ENCODE assay signal across 18 cellular contexts in genomic region chr15:90790057-90790456, GRCh38.
DNase-seq lines count a peak whose midpoint lies in the region; ATAC-seq and TF ChIP-seq lines count a peak whose summit lies in the region.
"Had no signal": no experiment of that assay in that cellular context is flagged by ENCODE, and none has a peak within 500 bp of the region (broad histone marks: within the 10 kb centered on the region; RNA-seq: fewer than 3 reads in every experiment).

No MANE protein-coding gene starts in this region.

- H3K4me3 ChIP-seq in mucosa of descending colon (no peak overlapping the region), thyroid gland (replicated peaks in 1 of 3) (no peak overlapping the region)
- H3K4me3 ChIP-seq: A549, SK-N-MC had no signal

- 24 to 32% methylated on average over 3 of the region's 3 CpGs for WGBS in thyroid gland, 2 donors

- H3K4me1 Mint-ChIP-seq in activated T-cell treated with anti-CD3 and anti-CD28 coated beads, Interleukin-2, amount 50 U/mL, for 24 hours (ENCODE audit: low read depth): no peaks in the 10 kb centered on the region
- no peaks in the 10 kb centered on the region for H3K4me1 Mint-ChIP-seq in activated T-cell treated with anti-CD3 and anti-CD28 coated beads, Interleukin-2, amount 50 U/mL, for 72 hours (ENCODE audit: low read depth)
- H3K4me1 Mint-ChIP-seq in activated T-helper 1 cell treated with anti-CD3 and anti-CD28 coated beads, Interleukin-12 subunit alpha, Interleukin-12 subunit beta, Interleukin-2, Interleukin-4 antibody, amounts not matched to agents 30 ng/mL and 10 ng/mL and 1 ng/mL, durations not matched to agents 14 hours and 24 hours and 36 hours (ENCODE audit: low read depth): peaks cover 26% of the 10 kb centered on the region
- peaks cover 14% of the 10 kb centered on the region for H3K4me1 Mint-ChIP-seq in mesothelial cell of epicardium

- peak overlapping the region; percentile 26 for H3K27ac Mint-ChIP-seq in activated T-cell treated with anti-CD3 and anti-CD28 coated beads, Interleukin-2, amount 50 U/mL, for 24 hours
- H3K27ac Mint-ChIP-seq in activated T-cell treated with anti-CD3 and anti-CD28 coated beads, Interleukin-2, amount 50 U/mL, for 72 hours: no peak overlapping the region
- H3K27ac Mint-ChIP-seq in activated T-helper 1 cell treated with anti-CD3 and anti-CD28 coated beads, Interleukin-12 subunit alpha, Interleukin-12 subunit beta, Interleukin-2, Interleukin-4 antibody, amounts not matched to agents 30 ng/mL and 10 ng/mL and 1 ng/mL, durations not matched to agents 14 hours and 24 hours and 36 hours: no peak overlapping the region
- no peak overlapping the region for H3K27ac Mint-ChIP-seq in mesothelial cell of epicardium

- H3K36me3 Mint-ChIP-seq in activated T-cell treated with anti-CD3 and anti-CD28 coated beads, Interleukin-2, amount 50 U/mL, for 24 hours (ENCODE audit: low read depth): peaks cover 86% of the 10 kb centered on the region
- peaks cover 14 to 45% of the 10 kb centered on the region in 2 donors for H3K36me3 Mint-ChIP-seq in activated T-cell treated with anti-CD3 and anti-CD28 coated beads, Interleukin-2, amount 50 U/mL, for 72 hours (ENCODE audit: insufficient read depth in 2 of 2)
- H3K36me3 Mint-ChIP-seq in activated T-helper 1 cell treated with anti-CD3 and anti-CD28 coated beads, Interleukin-12 subunit alpha, Interleukin-12 subunit beta, Interleukin-2, Interleukin-4 antibody, amounts not matched to agents 30 ng/mL and 10 ng/mL and 1 ng/mL, durations not matched to agents 14 hours and 24 hours and 36 hours (ENCODE audit: low read depth): peaks cover 42% of the 10 kb centered on the region
- H3K36me3 Mint-ChIP-seq in mesothelial cell of epicardium: peaks cover 10% of the 10 kb centered on the region

- H3K27me3 Mint-ChIP-seq in activated T-cell treated with anti-CD3 and anti-CD28 coated beads, Interleukin-2, amount 50 U/mL, for 24 hours: no peaks in the 10 kb centered on the region
- no peaks in the 10 kb centered on the region for H3K27me3 Mint-ChIP-seq in activated T-cell treated with anti-CD3 and anti-CD28 coated beads, Interleukin-2, amount 50 U/mL, for 72 hours (ENCODE audit: low read depth)
- H3K27me3 Mint-ChIP-seq in activated T-helper 1 cell treated with anti-CD3 and anti-CD28 coated beads, Interleukin-12 subunit alpha, Interleukin-12 subunit beta, Interleukin-2, Interleukin-4 antibody, amounts not matched to agents 30 ng/mL and 10 ng/mL and 1 ng/mL, durations not matched to agents 14 hours and 24 hours and 36 hours (ENCODE audit: insufficient read depth): no peaks in the 10 kb centered on the region
- no peaks in the 10 kb centered on the region for H3K27me3 Mint-ChIP-seq in mesothelial cell of epicardium (ENCODE audit: low read depth)
- H3K27me3 Mint-ChIP-seq: CD8-positive, alpha-beta memory T cell had no signal

- ATAC-seq in activated T-cell treated with anti-CD3 and anti-CD28 coated beads, Interleukin-2, amount 50 U/mL, for 72 hours (replicated peaks in 1 of 2): no peak
- peak; percentile 18 for ATAC-seq in mucosa of descending colon
- no peak for ATAC-seq in GM18519 (IDR thresholded peaks at IDR 0.05; ENCODE audit: low FRiP score, unreplicated experiment)
- ATAC-seq: A549 had no signal

- intact Hi-C loops in mucosa of descending colon (cut with DNase I, micrococcal nuclease): no loop called here
- intact Hi-C loops in thyroid gland (cut with DNase I): no loop called here
- intact Hi-C loops in activated T-helper 1 cell treated with anti-CD3 and anti-CD28 coated beads, Interleukin-12 subunit alpha, Interleukin-12 subunit beta, Interleukin-2, Interleukin-4 antibody, amounts not matched to agents 30 ng/mL and 10 ng/mL and 1 ng/mL, durations not matched to agents 14 hours and 24 hours and 36 hours (cut with micrococcal nuclease): loop anchor here (5.0 kb wide), 1 partner anchor 33 kb away; no protein-coding TSS in a partner anchor

- H3K36me3 ChIP-seq in mucosa of descending colon (ENCODE audit: low read depth) (no peaks in the 10 kb centered on the region), thyroid gland (no peaks in the 10 kb centered on the region)

- no peaks in the 10 kb centered on the region for H3K4me1 ChIP-seq in mucosa of descending colon (ENCODE audit: low read depth)
- H3K4me1 ChIP-seq in thyroid gland: peaks cover 8 to 18% of the 10 kb centered on the region in 2 donors
- H3K4me1 ChIP-seq: A549 had no signal

- H3K9me3 ChIP-seq in mucosa of descending colon (no peaks in the 10 kb centered on the region), thyroid gland (no peaks in the 10 kb centered on the region)
- H3K9me3 ChIP-seq: A549 had no signal

- no peaks in the 10 kb centered on the region for H3K27me3 ChIP-seq in thyroid gland

- no peaks in the 10 kb centered on the region for H3K9me3 Mint-ChIP-seq in activated T-cell treated with anti-CD3 and anti-CD28 coated beads, Interleukin-2, amount 50 U/mL, for 24 hours
- no peaks in the 10 kb centered on the region for H3K9me3 Mint-ChIP-seq in activated T-cell treated with anti-CD3 and anti-CD28 coated beads, Interleukin-2, amount 50 U/mL, for 72 hours
- no peaks in the 10 kb centered on the region for H3K9me3 Mint-ChIP-seq in activated T-helper 1 cell treated with anti-CD3 and anti-CD28 coated beads, Interleukin-12 subunit alpha, Interleukin-12 subunit beta, Interleukin-2, Interleukin-4 antibody, amounts not matched to agents 30 ng/mL and 10 ng/mL and 1 ng/mL, durations not matched to agents 14 hours and 24 hours and 36 hours
- H3K9me3 Mint-ChIP-seq in mesothelial cell of epicardium: no peaks in the 10 kb centered on the region
- H3K9me3 Mint-ChIP-seq: CD8-positive, alpha-beta memory T cell had no signal

- peak in 1 of 2 donors; percentile 43 for TF ChIP-seq POLR2A in thyroid gland (IDR thresholded peaks at IDR 0.05)

- DNase-seq in activated T-cell treated with anti-CD3 and anti-CD28 coated beads, Interleukin-2, amount 50 U/mL, for 24 hours: no peak
- no peak for DNase-seq in activated T-cell treated with anti-CD3 and anti-CD28 coated beads, Interleukin-2, amount 50 U/mL, for 72 hours
- no peak for DNase-seq in mucosa of descending colon
- DNase-seq in thyroid gland: peak; percentile 88 to 93
- no peak for DNase-seq in activated T-helper 1 cell treated with anti-CD3 and anti-CD28 coated beads, Interleukin-12 subunit alpha, Interleukin-12 subunit beta, Interleukin-2, Interleukin-4 antibody, amounts not matched to agents 30 ng/mL and 10 ng/mL and 1 ng/mL, durations not matched to agents 14 hours and 24 hours and 36 hours (ENCODE audit: low spot score)
- DNase-seq in mesothelial cell of epicardium (ENCODE audit: low spot score in 2 of 2, unreplicated experiment in 2 of 2): no peak
- DNase-seq: CD8-positive, alpha-beta memory T cell; DND-41; NCI-H1092 treated with DMSO at 0.1 percent for 48 hours; NCI-H187; NCI-H226; NCI-H524; NCI-H82; SHP77 had no signal

- H3K27ac ChIP-seq in cingulate gyrus (ENCODE audit: low read depth, low read length): peak overlapping the region; percentile 5
- H3K27ac ChIP-seq in thyroid gland: peak overlapping the region; percentile 33 to 79 (median 57)
- H3K27ac ChIP-seq: A549, SK-N-MC had no signal

- TF ChIP-seq CTCF in mucosa of descending colon (IDR thresholded peaks at IDR 0.05) (no peak), thyroid gland (IDR thresholded peaks at IDR 0.05) (no peak), mesothelial cell of epicardium (IDR thresholded peaks at IDR 0.05; ENCODE audit: unreplicated experiment) (no peak)

- no peak overlapping the region for H3K4me3 Mint-ChIP-seq in activated T-cell treated with anti-CD3 and anti-CD28 coated beads, Interleukin-2, amount 50 U/mL, for 24 hours
- no peak overlapping the region for H3K4me3 Mint-ChIP-seq in activated T-cell treated with anti-CD3 and anti-CD28 coated beads, Interleukin-2, amount 50 U/mL, for 72 hours
- H3K4me3 Mint-ChIP-seq in activated T-helper 1 cell treated with anti-CD3 and anti-CD28 coated beads, Interleukin-12 subunit alpha, Interleukin-12 subunit beta, Interleukin-2, Interleukin-4 antibody, amounts not matched to agents 30 ng/mL and 10 ng/mL and 1 ng/mL, durations not matched to agents 14 hours and 24 hours and 36 hours: no peak overlapping the region
- H3K4me3 Mint-ChIP-seq in mesothelial cell of epicardium: no peak overlapping the region
- H3K4me3 Mint-ChIP-seq: CD8-positive, alpha-beta memory T cell had no signal

Comparison
In these comparisons a context has a peak if more than half of its experiments do, and no peak if none do; other contexts are left out.
1. DNase-seq: peak in thyroid gland (2 of 2); none in activated T-cell treated with anti-CD3 and anti-CD28 coated beads, Interleukin-2, amount 50 U/mL, for 24 hours (single experiment), activated T-cell treated with anti-CD3 and anti-CD28 coated beads, Interleukin-2, amount 50 U/mL, for 72 hours (0 of 2), mucosa of descending colon (0 of 3), activated T-helper 1 cell treated with anti-CD3 and anti-CD28 coated beads, Interleukin-12 subunit alpha, Interleukin-12 subunit beta, Interleukin-2, Interleukin-4 antibody, amounts not matched to agents 30 ng/mL and 10 ng/mL and 1 ng/mL, durations not matched to agents 14 hours and 24 hours and 36 hours (single experiment) and mesothelial cell of epicardium (0 of 2).